In genomic region chr2:106886916-106887758, GRCh38 we compare ENCODE assay signal across 8 cellular contexts. TPM values are rescaled to one million over a fixed set of nuclear protein-coding genes. Genes with fewer than 3 reads are reported as not detected.
DNase-seq lines count a peak whose midpoint lies in the region; ATAC-seq, FAIRE-seq and TF ChIP-seq lines count a peak whose summit lies in the region.

No MANE protein-coding gene starts in this region.

- H3K36me3 ChIP-seq in skeletal muscle tissue (ENCODE audit: control insufficient read depth in 3 of 3, insufficient read depth in 3 of 3, low read length in 3 of 3), result no peaks in the 10 kb centered on the region
- no peaks in the 10 kb centered on the region for H3K36me3 ChIP-seq in CD8-positive, alpha-beta memory T cell (ENCODE audit: insufficient read depth, low read length)

- POLR2A ChIA-PET in HEK293T (lab: Yijun Ruan, JAX), result interaction anchor here (0.9 kb wide), 1 partner anchor 20 kb away, joined by 3 read pairs; no protein-coding TSS in a partner anchor
- POLR2A ChIA-PET in CD8-positive, alpha-beta memory T cell (lab: Charles Lee), result no interaction called here

- FAIRE-seq in D721Med (lab: Jason Lieb, UNC), result no peak

- H3K9me3 ChIP-seq in skeletal muscle tissue (ENCODE audit: control insufficient read depth in 3 of 3, low read length in 3 of 3), result no peaks in the 10 kb centered on the region
- H3K9me3 ChIP-seq in CD8-positive, alpha-beta memory T cell (ENCODE audit: low read length), result no peaks in the 10 kb centered on the region

- H3K4me1 ChIP-seq in skeletal muscle tissue (ENCODE audit: control insufficient read depth in 3 of 3, insufficient read depth in 3 of 3, low read length in 3 of 3), result peaks cover 4 to 10% (median 9%) of the 10 kb centered on the region in 3 donors
- no peaks in the 10 kb centered on the region for H3K4me1 ChIP-seq in CD8-positive, alpha-beta memory T cell (ENCODE audit: insufficient read depth, low read length)

- DNase-seq in HEK293T (ENCODE audit: extremely low spot score), result peak; percentile 14
- no peak for DNase-seq in CD8-positive, alpha-beta memory T cell
- DNase-seq in D721Med (ENCODE audit: insufficient read length, low spot score), result no peak

- H3K27me3 Mint-ChIP-seq in CD8-positive, alpha-beta memory T cell, result peaks cover 16 to 19% of the 10 kb centered on the region in 2 donors

- H3K9ac ChIP-seq in skeletal muscle tissue (ENCODE audit: low read depth in 1 of 3, low read length in 3 of 3), result no peak overlapping the region

- H3K27me3 ChIP-seq in skeletal muscle tissue (ENCODE audit: control insufficient read depth in 3 of 3, insufficient read depth in 3 of 3, low read length in 3 of 3), result peaks cover 24 to 38% (median 28%) of the 10 kb centered on the region in 3 donors
- no peaks in the 10 kb centered on the region for H3K27me3 ChIP-seq in CD8-positive, alpha-beta memory T cell (ENCODE audit: insufficient read depth, low read length, poor library complexity, severe bottlenecking)

- H3K9me3 Mint-ChIP-seq in CD8-positive, alpha-beta memory T cell, result peaks cover 0 to 7% (median 2%) of the 10 kb centered on the region in 5 donors

- no peak overlapping the region for H3K27ac ChIP-seq in skeletal muscle tissue (ENCODE audit: low read depth, low read length)
- no peak overlapping the region for H3K27ac ChIP-seq in CD8-positive, alpha-beta memory T cell (ENCODE audit: low read depth, low read length)

- H3K4me1 Mint-ChIP-seq in CD8-positive, alpha-beta memory T cell, result peaks cover 0 to 4% (median 3%) of the 10 kb centered on the region in 3 donors

- no peak overlapping the region for H3K27ac Mint-ChIP-seq in CD8-positive, alpha-beta memory T cell

- no peaks in the 10 kb centered on the region for H3K36me3 Mint-ChIP-seq in CD8-positive, alpha-beta memory T cell

- peak; percentile 78 for ATAC-seq in SK-N-SH treated with all-trans-retinoic acid at 6 μM for 48 hours
- ATAC-seq in HG03354 (IDR thresholded peaks at IDR 0.05; ENCODE audit: poor library complexity, severe bottlenecking, unreplicated experiment), result no peak
- no peak for ATAC-seq in HG03045 (IDR thresholded peaks at IDR 0.05; ENCODE audit: unreplicated experiment)

- no peak for TF ChIP-seq CTCF in D721Med (IDR thresholded peaks at IDR 0.05; ENCODE audit: insufficient read depth, missing control alignments)

- H3K4me3 ChIP-seq in iPS-11a (ENCODE audit: low read depth, low read length), result peak overlapping the region; percentile 79
- peak overlapping the region in 2 of 3 donors; percentile 41 to 62 for H3K4me3 ChIP-seq in skeletal muscle tissue (ENCODE audit: low read length in 3 of 3)
- no peak overlapping the region for H3K4me3 ChIP-seq in CD8-positive, alpha-beta memory T cell (ENCODE audit: low read length)

- H3K4me3 Mint-ChIP-seq in CD8-positive, alpha-beta memory T cell, result no peak overlapping the region

- CTCF ChIA-PET in HEK293T (lab: Yijun Ruan, JAX), result no interaction called here
- CTCF ChIA-PET in CD8-positive, alpha-beta memory T cell (lab: Charles Lee), result no interaction called here

TF ChIP-seq in HEK293T, 16 proteins besides CTCF, POLR2A, EP300 and RAD21:
- TF ChIP-seq CTBP1 (IDR thresholded peaks at IDR 0.05; ENCODE audit: borderline replicate concordance), result no peak
- no peak for TF ChIP-seq ZNF384 (IDR thresholded peaks at IDR 0.05)
- TF ChIP-seq L3MBTL2 (conservative IDR thresholded peaks at IDR 0.05), result no peak
- no peak for TF ChIP-seq LEF1 (IDR thresholded peaks at IDR 0.05; ENCODE audit: borderline replicate concordance)
- no peak for TF ChIP-seq SP1 (IDR thresholded peaks at IDR 0.05)
- no peak for TF ChIP-seq FOXA1 (IDR thresholded peaks at IDR 0.05)
TF ChIP-seq in HEK293T: peak in this region for 0.

TF ChIP-seq in SK-N-SH treated with all-trans-retinoic acid at 6 μM for 48 hours, 23 proteins besides CTCF, POLR2A, EP300 and RAD21:
- TF ChIP-seq GLIS3 (CRISPR knock-in tag; IDR thresholded peaks at IDR 0.05) (no peak), TSHZ2 (CRISPR knock-in tag; IDR thresholded peaks at IDR 0.05) (0 out of 2 replicates have a peak, but pooled peaks have one; percentile 15)

RNA-seq across cellular contexts. Expression of gene ST6GAL2, which starts 1.2 kb away (rescaled TPM):
- 3.1 TPM for total RNA-seq in skeletal muscle tissue
- not detected for total RNA-seq in CD8-positive, alpha-beta memory T cell
- not detected for polyA plus RNA-seq in CD8-positive, alpha-beta memory T cell
